12 cellular contexts compared by ENCODE assay signal in genomic region chr1:109216662-109217061, GRCh38. TPM values are rescaled to one million over a fixed set of nuclear protein-coding genes. Genes with fewer than 3 reads are reported as not detected.
DNase-seq lines count a peak whose midpoint lies in the region; ATAC-seq and TF ChIP-seq lines count a peak whose summit lies in the region.
"Had no signal": no experiment of that assay in that cellular context is flagged by ENCODE, and none has a peak within 500 bp of the region (broad histone marks: within the 10 kb centered on the region; RNA-seq: fewer than 3 reads in every experiment).

No MANE protein-coding gene starts in this region.

- H3K9ac ChIP-seq in DND-41 (ENCODE audit: low read depth, low read length) = no peak overlapping the region
- H3K9ac ChIP-seq in neural cell (ENCODE audit: low read length) = no peak overlapping the region

- H3K4me2 ChIP-seq in DND-41 (ENCODE audit: insufficient read depth, low read length) = peak overlapping the region; percentile 90
- peak overlapping the region; percentile 2 for H3K4me2 ChIP-seq in neural cell (ENCODE audit: low read length)

- H3K4me3 ChIP-seq in DND-41 (ENCODE audit: low read depth in 1 of 2, low read length in 2 of 2) = peak overlapping the region in 1 of 2 experiments; percentile 3; a peak in 1 of 4 replicates
- H3K4me3 ChIP-seq in neural cell (ENCODE audit: low read length) = peak overlapping the region; percentile 94

- H3K9me3 ChIP-seq in DND-41 (ENCODE audit: insufficient read depth, low read length, severe bottlenecking) (no peaks in the 10 kb centered on the region), neural cell (ENCODE audit: low read length) (no peaks in the 10 kb centered on the region)

- H3K27me3 ChIP-seq in DND-41 (ENCODE audit: insufficient read depth, low read length, poor library complexity) (no peaks in the 10 kb centered on the region), neural cell (ENCODE audit: insufficient read depth, low read depth, low read length) (no peaks in the 10 kb centered on the region)

- no peak for TF ChIP-seq RAD21 in neural cell (conservative IDR thresholded peaks at IDR 0.05)

- TF ChIP-seq EP300 in neural cell (conservative IDR thresholded peaks at IDR 0.05; ENCODE audit: poor library complexity, severe bottlenecking) = no peak

- TF ChIP-seq CTCF in DND-41 (IDR thresholded peaks at IDR 0.05; ENCODE audit: borderline replicate concordance, extremely low read depth, low read length, poor library complexity, severe bottlenecking) (no peak), brain (conservative IDR thresholded peaks at IDR 0.05) (no peak), neural cell (IDR thresholded peaks at IDR 0.05; ENCODE audit: poor library complexity, severe bottlenecking) (no peak)

- H3K4me1 Mint-ChIP-seq in brain = peaks cover 48% of the 10 kb centered on the region

- peaks cover 30% of the 10 kb centered on the region for H3K36me3 ChIP-seq in DND-41 (ENCODE audit: insufficient read depth, low read length)
- H3K36me3 ChIP-seq in neural cell (ENCODE audit: insufficient read depth, low read length) = no peaks in the 10 kb centered on the region

- peaks cover 72% of the 10 kb centered on the region for H3K36me3 Mint-ChIP-seq in brain

- peaks cover 7% of the 10 kb centered on the region for H3K27me3 Mint-ChIP-seq in brain

- DNase-seq in DND-41 (no peak), OCI-M1 (lab: John Stamatoyannopoulos, UW) (peak; percentile 50), NCI-H1694 treated with DMSO at 0.1 percent for 48 hours (lab: John Stamatoyannopoulos, UW) (no peak), NCI-H510A treated with DMSO at 0.1 percent for 48 hours (lab: John Stamatoyannopoulos, UW) (no peak), NCI-H2196 treated with DMSO at 0.1 percent for 48 hours (lab: John Stamatoyannopoulos, UW; ENCODE audit: unreplicated experiment) (no peak)
- DNase-seq: DMS79; kidney; NCI-H1048; NCI-H774; stimulated activated CD4-positive, alpha-beta T cell treated with anti-CD3 and anti-CD28 coated beads, Interleukin-12 subunit alpha, Interleukin-12 subunit beta, amount 100 ng/mL, for 4 hours had no signal

- peaks cover 29% of the 10 kb centered on the region for H4K20me1 ChIP-seq in DND-41 (ENCODE audit: insufficient read depth, low read length)
- H4K20me1 ChIP-seq in neural cell (ENCODE audit: insufficient read depth) = no peaks in the 10 kb centered on the region

- H3K4me1 ChIP-seq in DND-41 (ENCODE audit: insufficient read depth, low read length) = peaks cover 32% of the 10 kb centered on the region

- peaks cover 0 to 25% (median 5%) of the 10 kb centered on the region in 5 experiments for H3K9me3 Mint-ChIP-seq in brain

- H2AFZ ChIP-seq in DND-41 (ENCODE audit: low read depth, low read length) = no peak overlapping the region
- no peak overlapping the region for H2AFZ ChIP-seq in neural cell (ENCODE audit: low read depth, low read length)

- peak overlapping the region; percentile 87 to 95 (median 92) for H3K4me3 Mint-ChIP-seq in brain

- H3K9me2 ChIP-seq in neural cell (ENCODE audit: insufficient read depth, low read length) = no peaks in the 10 kb centered on the region

- H3K27ac Mint-ChIP-seq in brain = peak overlapping the region in 4 of 5 experiments; percentile 94 to 99 (median 97)

- H3K79me2 ChIP-seq in DND-41 (ENCODE audit: insufficient read depth, low read length) = peaks cover 74% of the 10 kb centered on the region
- H3K79me2 ChIP-seq in neural cell (replicated peaks; ENCODE audit: insufficient read depth, low read length) = peaks cover 53% of the 10 kb centered on the region

- H3F3A ChIP-seq in neural cell (ENCODE audit: insufficient read depth, low read length, poor library complexity, severe bottlenecking) = no peaks in the 10 kb centered on the region

- ATAC-seq in DND-41 (ENCODE audit: insufficient read depth, low read depth) = no peak

- H3K27ac ChIP-seq in DND-41 (ENCODE audit: low read length) (no peak overlapping the region), neural cell (ENCODE audit: low read length) (no peak overlapping the region)

TF ChIP-seq in neural cell, 6 proteins besides CTCF, POLR2A, EP300 and RAD21:
- no peak for TF ChIP-seq MXI1 (conservative IDR thresholded peaks at IDR 0.05; ENCODE audit: poor library complexity, severe bottlenecking)
- TF ChIP-seq POLR2AphosphoS5 (IDR thresholded peaks at IDR 0.05) = no peak
- TF ChIP-seq SMC3 (conservative IDR thresholded peaks at IDR 0.05; ENCODE audit: poor library complexity) = no peak
- no peak for TF ChIP-seq REST (IDR thresholded peaks at IDR 0.05; ENCODE audit: borderline replicate concordance)
- TF ChIP-seq EZH2 (IDR thresholded peaks at IDR 0.05; ENCODE audit: borderline replicate concordance, insufficient read depth, low read length, poor library complexity, severe bottlenecking) = no peak
- no peak for TF ChIP-seq TAF1 (IDR thresholded peaks at IDR 0.05; ENCODE audit: low read depth)

RNA-seq across cellular contexts. Expression of gene SARS1, which starts 2.9 kb away (rescaled TPM):
- polyA plus RNA-seq in brain (ENCODE audit: insufficient read depth, low read depth, low replicate concordance) = 402 TPM
- polyA plus RNA-seq in neural cell = 274 and 281 TPM in 2 replicates
- polyA minus RNA-seq in neural cell = 188 and 201 TPM in 2 replicates

RNA-seq across cellular contexts. Expression of gene CELSR2, which starts 32.7 kb away (rescaled TPM):
- polyA plus RNA-seq in brain (ENCODE audit: insufficient read depth, low read depth, low replicate concordance) = 109 TPM
- polyA plus RNA-seq in neural cell = 7.9 and 9.5 TPM in 2 replicates
- polyA minus RNA-seq in neural cell = 54.3 and 59.2 TPM in 2 replicates

Comparison
In these comparisons a context has a peak if more than half of its experiments do, and no peak if none do; other contexts are left out.
1. RNA of gene CELSR2, which starts 32.7 kb away (polyA plus RNA-seq): 109 TPM in brain (single experiment); 7.9 to 9.5 TPM in neural cell; every median in the first group is over 10 times any median in the second.